25 cellular contexts compared by ENCODE assay signal in the genomic region with DNA sequence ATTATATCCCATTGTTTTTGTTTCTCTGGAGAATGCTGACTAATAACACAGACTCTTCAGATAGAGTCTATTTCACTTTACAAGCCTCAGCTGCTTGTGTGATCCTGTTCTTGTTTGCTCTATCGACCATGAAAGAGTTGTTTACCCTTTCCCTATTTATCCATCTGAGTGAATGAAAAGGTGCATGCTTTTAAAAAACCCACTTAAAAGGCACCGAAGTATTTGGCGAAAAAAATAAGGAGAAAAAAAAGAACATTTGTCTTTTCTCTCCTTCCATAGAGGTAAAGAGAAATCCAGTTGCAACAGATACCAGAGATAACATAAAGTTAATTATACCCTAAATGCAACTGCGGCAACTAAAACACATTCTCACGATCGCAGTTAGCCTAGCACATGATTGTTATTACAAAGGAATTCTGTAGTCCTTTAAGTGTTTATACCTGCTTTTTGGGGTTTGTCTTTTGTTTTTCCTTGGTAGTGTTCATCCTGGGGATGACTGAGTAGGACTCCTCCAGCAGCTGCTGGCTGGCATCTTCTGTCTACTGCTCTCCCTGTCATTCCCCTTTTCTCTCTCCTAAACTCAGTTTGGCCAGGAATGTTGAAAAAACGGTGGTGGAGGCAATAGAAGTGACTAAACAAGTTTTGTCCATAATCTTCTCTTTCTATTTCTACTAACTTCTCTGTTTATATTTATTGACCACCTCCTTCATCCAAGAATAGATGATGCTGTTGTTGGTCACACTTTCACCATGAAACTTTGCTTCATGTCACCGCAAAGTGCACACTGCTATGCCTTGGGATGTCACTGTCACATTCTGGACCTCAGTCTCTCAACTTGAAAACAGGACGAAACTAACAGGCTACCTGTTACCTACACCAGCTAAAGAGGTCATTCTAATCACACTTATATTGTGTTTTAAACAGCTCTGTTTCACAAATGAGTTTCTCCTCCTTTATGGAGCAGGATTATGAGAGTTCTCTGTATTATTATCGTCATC. TPM values are rescaled to one million over a fixed set of nuclear protein-coding genes. Genes with fewer than 3 reads are reported as not detected.
DNase-seq lines count a peak whose midpoint lies in the region; ATAC-seq, FAIRE-seq and TF ChIP-seq lines count a peak whose summit lies in the region.
"Had no signal": no experiment of that assay in that cellular context is flagged by ENCODE, and none has a peak within 500 bp of the region (broad histone marks: within the 10 kb centered on the region; RNA-seq: fewer than 3 reads in every experiment).

No MANE protein-coding gene starts in this region.

- peaks cover 24% of the 10 kb centered on the region for H3K9me3 ChIP-seq in HepG2 (ENCODE audit: low read length)

- peak overlapping the region; percentile 31 for H3K9ac ChIP-seq in HepG2 (ENCODE audit: insufficient read depth, low read depth, low read length)

- no peak overlapping the region for H3K27ac Mint-ChIP-seq in type B pancreatic cell
- H3K27ac Mint-ChIP-seq: naive thymus-derived CD8-positive, alpha-beta T cell; stimulated activated effector memory CD8-positive, alpha-beta T cell treated with anti-CD3 and anti-CD28 coated beads, Interleukin-12 subunit alpha, Interleukin-12 subunit beta, amount 100 ng/mL, for 72 hours had no signal

- H3K4me2 ChIP-seq in HepG2 (ENCODE audit: low read depth, low read length): peak overlapping the region; percentile 78

- in situ Hi-C loops in HepG2 (cut with HindIII; ENCODE audit: extremely low pct_ligation_motif_present, low pct_unique_long_range_greater_than_20kb): no loop called here

- peak in 1 of 2 experiments; percentile 95; a peak in 2 of 4 replicates for TF ChIP-seq EP300 in HepG2 (IDR thresholded peaks at IDR 0.05; ENCODE audit: low read depth in 2 of 2, low read length in 2 of 2)
- peak; percentile 66; the same call in 1 of the 2 replicates for TF ChIP-seq EP300 in HepG2 (CRISPR knock-in tag; IDR thresholded peaks at IDR 0.05; ENCODE audit: borderline replicate concordance)

- CTCF ChIA-PET in HepG2 (lab: Yijun Ruan, JAX; ENCODE audit: low intra/inter-chr PET ratio, low total read pairs): no interaction called here

- peaks cover 9% of the 10 kb centered on the region for H3K4me1 Mint-ChIP-seq in type B pancreatic cell (ENCODE audit: unreplicated experiment)
- H3K4me1 Mint-ChIP-seq: naive thymus-derived CD8-positive, alpha-beta T cell; stimulated activated effector memory CD8-positive, alpha-beta T cell treated with anti-CD3 and anti-CD28 coated beads, Interleukin-12 subunit alpha, Interleukin-12 subunit beta, amount 100 ng/mL, for 72 hours had no signal

- TF ChIP-seq RAD21 in HepG2 (CRISPR knock-in tag; IDR thresholded peaks at IDR 0.05): no peak

- H2AFZ ChIP-seq in HepG2 (ENCODE audit: low read length): no peak overlapping the region

- no peaks in the 10 kb centered on the region for H3K79me2 ChIP-seq in HepG2 (ENCODE audit: insufficient read depth, low read length)

- no peaks in the 10 kb centered on the region for H3K36me3 ChIP-seq in HepG2 (replicated peaks in 1 of 2; ENCODE audit: control insufficient read depth in 1 of 2, insufficient read depth in 2 of 2, low read length in 2 of 2)

- no peak for TF ChIP-seq POLR2A in HepG2 (IDR thresholded peaks at IDR 0.05; ENCODE audit: insufficient read depth in 1 of 2, low read depth in 2 of 2, low read length in 2 of 2)

- H3K4me3 ChIP-seq in HepG2 (replicated peaks in 1 of 3; ENCODE audit: insufficient read depth in 1 of 3, low read depth in 2 of 3, low read length in 3 of 3): peak overlapping the region in 2 of 3 experiments; percentile 46 to 48; a peak in 4 of 6 replicates

- no peak for TF ChIP-seq CTCF in HepG2 (CRISPR knock-in tag; IDR thresholded peaks at IDR 0.05)
- TF ChIP-seq CTCF in type B pancreatic cell (conservative IDR thresholded peaks at IDR 0.05): no peak

- no peak overlapping the region for H3K4me3 Mint-ChIP-seq in type B pancreatic cell
- H3K4me3 Mint-ChIP-seq: naive thymus-derived CD8-positive, alpha-beta T cell; stimulated activated effector memory CD8-positive, alpha-beta T cell treated with anti-CD3 and anti-CD28 coated beads, Interleukin-12 subunit alpha, Interleukin-12 subunit beta, amount 100 ng/mL, for 72 hours had no signal

- no peaks in the 10 kb centered on the region for H3K27me3 ChIP-seq in HepG2 (ENCODE audit: control insufficient read depth in 1 of 2, insufficient read depth in 2 of 2, low read length in 2 of 2)

- H3K27ac ChIP-seq in HepG2 (ENCODE audit: extremely low read length, insufficient read depth, low read length): peak overlapping the region; percentile 76
- H3K27ac ChIP-seq: C4-2B had no signal

- ATAC-seq in HepG2 (peak; percentile 98), Right ventricle myocardium inferior (no peak), GM21717 (IDR thresholded peaks at IDR 0.05; ENCODE audit: unreplicated experiment) (no peak)
- ATAC-seq: left colon; naive thymus-derived CD8-positive, alpha-beta T cell; right cardiac atrium; stimulated activated effector memory CD8-positive, alpha-beta T cell treated with anti-CD3 and anti-CD28 coated beads, Interleukin-12 subunit alpha, Interleukin-12 subunit beta, amount 100 ng/mL, for 72 hours had no signal

- no peaks in the 10 kb centered on the region for H3K36me3 Mint-ChIP-seq in type B pancreatic cell
- H3K36me3 Mint-ChIP-seq: stimulated activated effector memory CD8-positive, alpha-beta T cell treated with anti-CD3 and anti-CD28 coated beads, Interleukin-12 subunit alpha, Interleukin-12 subunit beta, amount 100 ng/mL, for 72 hours had no signal

- DNase-seq in DMS79 (lab: John Stamatoyannopoulos, UW) (peak; percentile 97), NCI-H146 treated with DMSO at 0.1 percent for 48 hours (lab: John Stamatoyannopoulos, UW; ENCODE audit: unreplicated experiment) (peak; percentile 21), NCI-H510A treated with DMSO at 0.1 percent for 48 hours (lab: John Stamatoyannopoulos, UW) (peak; percentile 83), HepG2 (ENCODE audit: low spot score) (peak; percentile 91), Right ventricle myocardium inferior (ENCODE audit: missing footprints) (no peak), type B pancreatic cell (ENCODE audit: extremely low spot score, unreplicated experiment) (no peak)
- no peak for DNase-seq in activated naive CD4-positive, alpha-beta T cell treated with anti-CD3 and anti-CD28 coated beads, Interleukin-2, amount 50 U/mL, for 16 hours
- DNase-seq: ACHN; activated CD4-positive, alpha-beta T cell treated with anti-CD3 and anti-CD28 coated beads for 48 hours; activated gamma-delta T cell; cortex of kidney; left colon; mesendoderm; naive thymus-derived CD8-positive, alpha-beta T cell; NCI-H1048; NCI-H526 treated with DMSO at 0.1 percent for 48 hours; OCI-M1; right cardiac atrium; SHP77 treated with DMSO at 0.1 percent for 48 hours had no signal

- POLR2A ChIA-PET in HepG2 (lab: Yijun Ruan, JAX): interaction anchor here (1.0 to 1.6 kb wide), 2 partner anchors 26 to 41 kb away, joined by 5 to 6 read pairs; no protein-coding TSS in a partner anchor

- H4K20me1 ChIP-seq in HepG2 (ENCODE audit: insufficient read depth, low read length): no peaks in the 10 kb centered on the region

- peaks cover 8% of the 10 kb centered on the region for H3K9me3 Mint-ChIP-seq in type B pancreatic cell

- no TSS peak for BruUV-seq in HepG2 (replicated peaks; lab: Mats Ljungman, UMichigan)

- no peak for FAIRE-seq in HepG2 (lab: Jason Lieb, UNC)
- FAIRE-seq: D721Med, endometrium, H54 had no signal

- 2% methylated on average over 10 of the region's 10 CpGs for WGBS in HepG2 (ENCODE audit: low lambda C conversion rate)

- H3K27me3 Mint-ChIP-seq in type B pancreatic cell: no peaks in the 10 kb centered on the region

- intact Hi-C loops in HepG2 (cut with micrococcal nuclease; ENCODE audit: unreplicated experiment): loop anchor here (5.0 kb wide), 1 partner anchor 42 kb away; the partner anchor contains the start of gene FRAS1
- intact Hi-C loops in Right ventricle myocardium inferior (cut with DNase I): no loop called here

- H3K4me1 ChIP-seq in HepG2 (ENCODE audit: insufficient read depth, low read length): peaks cover 53% of the 10 kb centered on the region

TF ChIP-seq in HepG2, 621 proteins besides CTCF, POLR2A, EP300 and RAD21 (continues in another document):
- TF ChIP-seq MIXL1 (CRISPR knock-in tag; IDR thresholded peaks at IDR 0.05): 0 out of 2 replicates have a peak, but pooled peaks have one; percentile 28
- peak; percentile 78; the same call in 1 of the 2 replicates for TF ChIP-seq ZSCAN29 (CRISPR knock-in tag; conservative IDR thresholded peaks at IDR 0.05)
- TF ChIP-seq ZNF589 (CRISPR knock-in tag; conservative IDR thresholded peaks at IDR 0.05): no peak
- TF ChIP-seq NR3C1 (CRISPR knock-in tag; IDR thresholded peaks at IDR 0.05): no peak
- TF ChIP-seq SRF (IDR thresholded peaks at IDR 0.05; ENCODE audit: low read depth, low read length): no peak
- TF ChIP-seq MTF2 (CRISPR knock-in tag; IDR thresholded peaks at IDR 0.05; ENCODE audit: borderline replicate concordance): no peak
- 0 out of 2 replicates have a peak, but pooled peaks have one; percentile 14 for TF ChIP-seq KAT2B (IDR thresholded peaks at IDR 0.05; ENCODE audit: borderline replicate concordance, low read depth, low read length)

RNA-seq across cellular contexts. Expression of gene FRAS1, which starts 41.9 kb away (rescaled TPM):
- total RNA-seq in HepG2 (2016; rRNA removed; fragmentation: Illumina TruSeq; extraction: Trizol): 22.5 and 31.6 TPM in 2 replicates
- 13.7 and 14.5 TPM in 2 replicates for total RNA-seq in HepG2 (2016; cell fraction: cytosol; rRNA removed; fragmentation: Illumina TruSeq; extraction: Trizol; ENCODE audit: low read depth)
- total RNA-seq in HepG2 (2016; cell fraction: insoluble cytoplasmic fraction; rRNA removed; fragmentation: Illumina TruSeq; extraction: Trizol): 20.9 and 28.4 TPM in 2 replicates
- total RNA-seq in HepG2 (2016; cell fraction: membrane; rRNA removed; fragmentation: Illumina TruSeq; extraction: Trizol): 9.1 and 9.7 TPM in 2 replicates
- 116 and 129 TPM in 2 replicates for total RNA-seq in HepG2 (2016; cell fraction: nucleus; rRNA removed; fragmentation: Illumina TruSeq; extraction: Trizol)
- 18.8 and 22.5 TPM in 2 replicates for polyA plus RNA-seq in HepG2 (2011; rRNA removed)
- 13.1 TPM in 2 replicates for polyA plus RNA-seq in HepG2 (2011; cell fraction: cytosol; rRNA removed)
- polyA plus RNA-seq in HepG2 (2011; cell fraction: nucleus; rRNA removed): 50.1 and 57.4 TPM in 2 replicates
- 18.9 and 20.0 TPM in 2 replicates for polyA plus RNA-seq in HepG2 (2012)
- 0.77 and 0.84 TPM in 2 replicates for polyA plus RNA-seq in HepG2 (2016; cell fraction: cytosol; fragmentation: Illumina TruSeq; extraction: Trizol; ENCODE audit: low read depth)
- polyA plus RNA-seq in HepG2 (2016; cell fraction: insoluble cytoplasmic fraction; fragmentation: Illumina TruSeq; extraction: Trizol; ENCODE audit: low read depth): 9.4 and 9.7 TPM in 2 replicates
- polyA plus RNA-seq in HepG2 (2016; cell fraction: membrane; fragmentation: Illumina TruSeq; extraction: Trizol; ENCODE audit: low read depth): 1.5 and 1.6 TPM in 2 replicates
- polyA plus RNA-seq in HepG2 (2016; cell fraction: nucleus; fragmentation: Illumina TruSeq; extraction: Trizol; ENCODE audit: insufficient read depth, low read depth): 38.0 and 42.4 TPM in 2 replicates
- 6.5 and 171 TPM in 2 replicates for polyA minus RNA-seq in HepG2 (2011; rRNA and poly(A)+ RNA removed; ENCODE audit: low replicate concordance)
- 48.0 and 59.8 TPM in 2 replicates for polyA minus RNA-seq in HepG2 (2011; cell fraction: cytosol; rRNA and poly(A)+ RNA removed)
- 160 and 208 TPM in 2 replicates for polyA minus RNA-seq in HepG2 (2011; cell fraction: nucleus; rRNA and poly(A)+ RNA removed)
- total RNA-seq in Right ventricle myocardium inferior: 2.2 TPM
- total RNA-seq in type B pancreatic cell (ENCODE audit: low replicate concordance): 33.1 and 37.7 TPM in 2 replicates
- total RNA-seq: naive thymus-derived CD8-positive, alpha-beta T cell had no signal

Comparison
In these comparisons a context has a peak if more than half of its experiments do, and no peak if none do; other contexts are left out.
1. DNase-seq: peak in DMS79 (single experiment), NCI-H146 treated with DMSO at 0.1 percent for 48 hours (single experiment), NCI-H510A treated with DMSO at 0.1 percent for 48 hours (single experiment) and HepG2 (single experiment); none in Right ventricle myocardium inferior (single experiment), activated naive CD4-positive, alpha-beta T cell treated with anti-CD3 and anti-CD28 coated beads, Interleukin-2, amount 50 U/mL, for 16 hours (single experiment) and type B pancreatic cell (single experiment).